Comparison of ENCODE assay signal across 8 cellular contexts in the genomic region with DNA sequence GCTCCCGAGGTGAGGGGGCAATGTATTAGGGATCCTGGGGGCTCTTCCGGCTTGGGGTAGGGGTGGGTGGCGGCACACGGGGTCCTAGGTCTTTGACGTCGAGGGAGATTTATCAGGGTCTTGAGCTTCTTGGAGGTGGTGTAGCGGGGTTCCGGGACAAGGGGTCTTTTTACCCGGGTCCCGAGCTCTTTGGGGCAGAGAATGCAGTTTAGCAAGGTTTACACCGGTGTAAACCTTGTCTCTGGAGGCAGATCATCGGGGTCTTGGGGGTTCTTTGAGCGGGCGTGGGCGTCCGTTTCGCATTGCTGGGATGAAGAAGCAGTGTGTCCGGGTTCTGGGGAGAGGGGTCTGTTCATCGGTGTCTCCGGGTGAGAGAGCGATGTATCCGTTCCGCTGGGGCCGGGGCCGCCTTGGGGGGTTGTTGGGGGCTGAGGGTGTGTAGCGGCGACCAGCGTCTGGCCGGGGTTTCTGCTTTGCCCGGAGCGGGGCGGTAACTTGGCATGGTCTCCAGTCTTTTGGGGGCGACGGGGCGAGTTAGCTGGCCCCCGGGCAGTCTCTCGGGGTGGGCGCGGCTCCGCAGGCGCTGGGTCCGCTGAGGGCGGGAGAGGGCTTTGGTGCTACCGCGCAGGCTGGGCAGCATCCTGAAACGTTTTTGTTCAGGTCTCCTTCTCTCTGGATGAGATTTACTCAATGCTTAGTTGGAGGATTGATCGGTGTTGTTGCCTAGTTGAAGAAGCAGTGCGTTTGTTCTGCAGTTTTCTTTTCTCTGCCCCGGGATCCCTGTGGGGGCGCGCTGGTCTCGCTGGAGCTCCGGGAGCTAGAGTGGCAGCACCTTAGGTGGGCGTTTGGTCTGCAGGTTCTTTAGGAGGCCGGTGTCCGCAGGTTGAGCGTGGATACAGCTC. TPM values are rescaled to one million over a fixed set of nuclear protein-coding genes. Genes with fewer than 3 reads are reported as not detected.
DNase-seq lines count a peak whose midpoint lies in the region; ATAC-seq and TF ChIP-seq lines count a peak whose summit lies in the region.

No MANE protein-coding gene starts in this region.

- no peaks in the 10 kb centered on the region for H3K9me3 ChIP-seq in esophagus muscularis mucosa
- H3K9me3 ChIP-seq in mucosa of stomach (ENCODE audit: control insufficient read depth, low read length) = no peaks in the 10 kb centered on the region

- TF ChIP-seq CTCF in esophagus muscularis mucosa (IDR thresholded peaks at IDR 0.05) = peak in 2 of 3 experiments; percentile 21 to 23

- H3K9ac ChIP-seq in mucosa of stomach (ENCODE audit: low read length) = peak overlapping the region; percentile 90

- TF ChIP-seq POLR2A in esophagus muscularis mucosa (IDR thresholded peaks at IDR 0.05; ENCODE audit: low read depth) = no peak

- intact Hi-C loops in esophagus muscularis mucosa (cut with DNase I) = loop anchor here (2.0 kb wide), 2 partner anchors 104 to 234 kb away; no protein-coding TSS in a partner anchor

- no peak for ATAC-seq in HG02970 (IDR thresholded peaks at IDR 0.05; ENCODE audit: low FRiP score, unreplicated experiment)

- WGBS in esophagus muscularis mucosa = 0% methylated on average over 37 of the region's 57 CpGs

- H3K36me3 Mint-ChIP-seq in activated T-cell treated with anti-CD3 and anti-CD28 coated beads, Interleukin-2, amount 50 U/mL, for 24 hours (ENCODE audit: low read depth) = peaks cover 5% of the 10 kb centered on the region

- TF ChIP-seq EP300 in esophagus muscularis mucosa (IDR thresholded peaks at IDR 0.05) = no peak

- H3K4me1 ChIP-seq in esophagus muscularis mucosa (peaks cover 0 to 15% (median 12%) of the 10 kb centered on the region in 4 donors), mucosa of stomach (ENCODE audit: control insufficient read depth, insufficient read depth, low read length) (peaks cover 23% of the 10 kb centered on the region)

- peak; percentile 4 for DNase-seq in NCI-H2107 treated with DMSO at 0.1 percent for 48 hours (lab: John Stamatoyannopoulos, UW; ENCODE audit: unreplicated experiment)
- no peak for DNase-seq in NCI-H2107 (lab: John Stamatoyannopoulos, UW)
- DNase-seq in NCI-H345 treated with DMSO at 0.1 percent for 48 hours (lab: John Stamatoyannopoulos, UW; ENCODE audit: unreplicated experiment) = peak; percentile 13
- DNase-seq in activated T-cell treated with anti-CD3 and anti-CD28 coated beads, Interleukin-2, amount 50 U/mL, for 24 hours = peak; percentile 61
- DNase-seq in esophagus muscularis mucosa (ENCODE audit: extremely low spot score) = no peak

- peaks cover 4% of the 10 kb centered on the region for H3K27me3 Mint-ChIP-seq in activated T-cell treated with anti-CD3 and anti-CD28 coated beads, Interleukin-2, amount 50 U/mL, for 24 hours

- H3K27me3 ChIP-seq in esophagus muscularis mucosa (no peaks in the 10 kb centered on the region), mucosa of stomach (ENCODE audit: control insufficient read depth, insufficient read depth, low read length) (no peaks in the 10 kb centered on the region)

- H3K4me3 ChIP-seq in esophagus muscularis mucosa (peak overlapping the region; percentile 75 to 97 (median 92)), mucosa of stomach (ENCODE audit: low read length) (peak overlapping the region; percentile 90)

- H3K27ac Mint-ChIP-seq in activated T-cell treated with anti-CD3 and anti-CD28 coated beads, Interleukin-2, amount 50 U/mL, for 24 hours = peak overlapping the region; percentile 78

- no peaks in the 10 kb centered on the region for H3K36me3 ChIP-seq in esophagus muscularis mucosa
- H3K36me3 ChIP-seq in mucosa of stomach (ENCODE audit: control insufficient read depth, insufficient read depth, low read length) = no peaks in the 10 kb centered on the region

- H3K4me1 Mint-ChIP-seq in activated T-cell treated with anti-CD3 and anti-CD28 coated beads, Interleukin-2, amount 50 U/mL, for 24 hours (ENCODE audit: low read depth) = peaks cover 16% of the 10 kb centered on the region

- H3K27ac ChIP-seq in esophagus muscularis mucosa (replicated peaks in 1 of 4) (peak overlapping the region; percentile 80 to 86 (median 84)), temporal lobe (ENCODE audit: low read depth, low read length) (peak overlapping the region; percentile 44)

- no peaks in the 10 kb centered on the region for H3K9me3 Mint-ChIP-seq in activated T-cell treated with anti-CD3 and anti-CD28 coated beads, Interleukin-2, amount 50 U/mL, for 24 hours

- H3K4me3 Mint-ChIP-seq in activated T-cell treated with anti-CD3 and anti-CD28 coated beads, Interleukin-2, amount 50 U/mL, for 24 hours = peak overlapping the region; percentile 92

RNA-seq across cellular contexts. Expression of gene GLCE, which starts 0.8 kb away (rescaled TPM):
- 10 to 100 TPM in 1 of 4 donors, 1 to 10 TPM in 3; 9.6 to 13.2 (median 9.8) TPM for total RNA-seq in esophagus muscularis mucosa
- total RNA-seq in temporal lobe = 52.9 TPM

Comparison
In these comparisons a context has a peak if more than half of its experiments do, and no peak if none do; other contexts are left out.
1. DNase-seq: peak in NCI-H2107 treated with DMSO at 0.1 percent for 48 hours (single experiment), NCI-H345 treated with DMSO at 0.1 percent for 48 hours (single experiment) and activated T-cell treated with anti-CD3 and anti-CD28 coated beads, Interleukin-2, amount 50 U/mL, for 24 hours (single experiment); none in NCI-H2107 (single experiment) and esophagus muscularis mucosa (single experiment).